20 cellular contexts compared by ENCODE assay signal in genomic region chr11:10066441-10066840, GRCh38.
"Had no signal": no experiment of that assay in that cellular context is flagged by ENCODE, and none has a peak within 500 bp of the region (broad histone marks: within the 10 kb centered on the region; RNA-seq: fewer than 3 reads in every experiment).

No MANE protein-coding gene starts in this region.

- H3K4me2 ChIP-seq: smooth muscle cell had no signal

- FAIRE-seq: TTC549 had no signal

- H3K36me3 Mint-ChIP-seq: natural killer cell; stimulated activated effector memory CD8-positive, alpha-beta T cell treated with anti-CD3 and anti-CD28 coated beads, Interleukin-12 subunit alpha, Interleukin-12 subunit beta, amount 100 ng/mL, for 72 hours had no signal

- H3K4me3 Mint-ChIP-seq: activated CD4-positive, alpha-beta T cell treated with anti-CD3 and anti-CD28 coated beads, Interleukin-2, amount 10 ng/mL, durations not matched to agents 7 days and 5 days; activated naive CD4-positive, alpha-beta T cell treated with anti-CD3 and anti-CD28 coated beads for 36 hours; activated T-cell treated with anti-CD3 and anti-CD28 coated beads, Interleukin-2, amount 50 U/mL, for 4 hours; natural killer cell; stimulated activated effector memory CD8-positive, alpha-beta T cell treated with anti-CD3 and anti-CD28 coated beads, Interleukin-12 subunit alpha, Interleukin-12 subunit beta, amount 100 ng/mL, for 72 hours; T-helper 2 cell treated with Interferon-gamma antibody and Interleukin-4, amounts not matched to agents 5 μg/mL and 100 μg/mL, for 36 hours had no signal

- H3K4me1 Mint-ChIP-seq: activated CD4-positive, alpha-beta T cell treated with anti-CD3 and anti-CD28 coated beads, Interleukin-2, amount 10 ng/mL, durations not matched to agents 7 days and 5 days; stimulated activated effector memory CD8-positive, alpha-beta T cell treated with anti-CD3 and anti-CD28 coated beads, Interleukin-12 subunit alpha, Interleukin-12 subunit beta, amount 100 ng/mL, for 72 hours had no signal

- H3K4me3 ChIP-seq: body of pancreas, dorsolateral prefrontal cortex, lower lobe of right lung, right lobe of liver, smooth muscle cell, thoracic aorta, upper lobe of right lung had no signal

- H3K27ac ChIP-seq: body of pancreas, dorsolateral prefrontal cortex, lower lobe of right lung, parathyroid adenoma, right lobe of liver, thoracic aorta, upper lobe of right lung had no signal

- H3K4me1 ChIP-seq: body of pancreas, lower lobe of right lung, parathyroid adenoma, upper lobe of right lung had no signal

- ATAC-seq: activated T-cell treated with anti-CD3 and anti-CD28 coated beads, Interleukin-2, amount 50 U/mL, for 4 hours; body of pancreas; left colon; lower lobe of right lung; natural killer cell; right lobe of liver; stimulated activated effector memory CD8-positive, alpha-beta T cell treated with anti-CD3 and anti-CD28 coated beads, Interleukin-12 subunit alpha, Interleukin-12 subunit beta, amount 100 ng/mL, for 72 hours; upper lobe of right lung had no signal

- H3K27me3 Mint-ChIP-seq: activated CD4-positive, alpha-beta T cell treated with anti-CD3 and anti-CD28 coated beads, Interleukin-2, amount 10 ng/mL, durations not matched to agents 7 days and 5 days had no signal

- H3K36me3 ChIP-seq: lower lobe of right lung, neutrophil, right lobe of liver, thoracic aorta, upper lobe of right lung had no signal

- H3K9me3 ChIP-seq: body of pancreas, lower lobe of right lung, neutrophil, right lobe of liver, upper lobe of right lung had no signal

- DNase-seq: activated CD4-positive, alpha-beta T cell treated with anti-CD3 and anti-CD28 coated beads, Interleukin-2, amount 10 ng/mL, durations not matched to agents 7 days and 5 days; activated CD8-positive, alpha-beta memory T cell treated with anti-CD3 and anti-CD28 coated beads, Interleukin-2, amount 50 U/mL, for 4 hours; activated naive CD4-positive, alpha-beta T cell treated with anti-CD3 and anti-CD28 coated beads for 36 hours; activated T-cell treated with anti-CD3 and anti-CD28 coated beads, Interleukin-2, amount 50 U/mL, for 4 hours; body of pancreas; caudate nucleus; dorsolateral prefrontal cortex; left colon; lower lobe of right lung; natural killer cell; right lobe of liver; stimulated activated CD4-positive, alpha-beta T cell treated with anti-CD3 and anti-CD28 coated beads, Interleukin-4, amount 100 ng/mL, for 24 hours; upper lobe of right lung had no signal

- H2AFZ ChIP-seq: parathyroid adenoma had no signal

- H3K27me3 ChIP-seq: body of pancreas, dorsolateral prefrontal cortex, neutrophil, right lobe of liver, upper lobe of right lung had no signal

- H3K27ac Mint-ChIP-seq: activated CD4-positive, alpha-beta T cell treated with anti-CD3 and anti-CD28 coated beads, Interleukin-2, amount 10 ng/mL, durations not matched to agents 7 days and 5 days; activated naive CD4-positive, alpha-beta T cell treated with anti-CD3 and anti-CD28 coated beads for 36 hours; natural killer cell; stimulated activated effector memory CD8-positive, alpha-beta T cell treated with anti-CD3 and anti-CD28 coated beads, Interleukin-12 subunit alpha, Interleukin-12 subunit beta, amount 100 ng/mL, for 72 hours; T-helper 2 cell treated with Interferon-gamma antibody and Interleukin-4, amounts not matched to agents 5 μg/mL and 100 μg/mL, for 36 hours had no signal
